In genomic region chr5:53381-54174, GRCh38 we compare ENCODE assay signal across 8 cellular contexts. TPM values are rescaled to one million over a fixed set of nuclear protein-coding genes. Genes with fewer than 3 reads are reported as not detected.
DNase-seq lines count a peak whose midpoint lies in the region; ATAC-seq and TF ChIP-seq lines count a peak whose summit lies in the region.

No MANE protein-coding gene starts in this region.

- H3K4me3 ChIP-seq in fibroblast of lung (replicated peaks in 1 of 4; ENCODE audit: control extremely low read depth in 1 of 4, insufficient read depth in 1 of 4, low read depth in 3 of 4, low read length in 4 of 4) (peak overlapping the region in 3 of 4 experiments; percentile 11 to 52 (median 26)), trophoblast cell (ENCODE audit: low read depth, low read length) (peak overlapping the region; percentile 77)

- CTCF ChIA-PET in activated CD4-positive, alpha-beta memory T cell treated with anti-CD3 and anti-CD28 coated beads, Interleukin-2, amount 10 ng/mL, durations not matched to agents 7 days and 5 days (lab: Charles Lee) = no interaction called here

- H3K27me3 ChIP-seq in fibroblast of lung (ENCODE audit: control insufficient read depth, insufficient read depth, low read length) (peaks cover 10% of the 10 kb centered on the region), trophoblast cell (ENCODE audit: insufficient read depth, low read length) (no peaks in the 10 kb centered on the region)

- no peak for ATAC-seq in GM18909 (IDR thresholded peaks at IDR 0.05; ENCODE audit: poor library complexity, unreplicated experiment)

- H4K8ac ChIP-seq in trophoblast cell (ENCODE audit: low read depth, low read length) = peak overlapping the region; percentile 84

- POLR2A ChIA-PET in activated CD4-positive, alpha-beta memory T cell treated with anti-CD3 and anti-CD28 coated beads, Interleukin-2, amount 10 ng/mL, durations not matched to agents 7 days and 5 days (lab: Charles Lee) = no interaction called here

- H3K9ac ChIP-seq in fibroblast of lung (ENCODE audit: insufficient read depth, low read length) (no peak overlapping the region), trophoblast cell (ENCODE audit: low read length) (peak overlapping the region; percentile 41)

- no peak overlapping the region for H2AFZ ChIP-seq in fibroblast of lung (ENCODE audit: low read length)
- H2AFZ ChIP-seq in trophoblast cell (ENCODE audit: insufficient read depth, low read length, poor library complexity) = peak overlapping the region; percentile 75

- H2BK5ac ChIP-seq in trophoblast cell (ENCODE audit: low read depth, low read length, poor library complexity) = no peak overlapping the region

- H2AK5ac ChIP-seq in trophoblast cell (ENCODE audit: low read length) = no peak overlapping the region

- peak overlapping the region; percentile 90 for H3K18ac ChIP-seq in trophoblast cell (ENCODE audit: low read length)

- H3K27ac ChIP-seq in fibroblast of lung (ENCODE audit: insufficient read depth, low read length) = no peak overlapping the region
- no peak overlapping the region for H3K27ac ChIP-seq in trophoblast cell (ENCODE audit: low read depth, low read length)

- no peak overlapping the region for H3K27ac Mint-ChIP-seq in activated CD4-positive, alpha-beta memory T cell treated with anti-CD3 and anti-CD28 coated beads, Interleukin-2, amount 10 ng/mL, durations not matched to agents 7 days and 5 days
- H3K27ac Mint-ChIP-seq in activated T-helper 2 cell treated with anti-CD3 and anti-CD28 coated beads, Interferon-gamma antibody, Interleukin-2, Interleukin-4, amounts not matched to agents 10 μg/mL and 5 μg/mL and 100 μg/mL, durations not matched to agents 14 hours and 24 hours and 36 hours = no peak overlapping the region

- H3K36me3 ChIP-seq in fibroblast of lung (ENCODE audit: control insufficient read depth, insufficient read depth, low read length) (no peaks in the 10 kb centered on the region), trophoblast cell (ENCODE audit: control insufficient read depth in 1 of 2, insufficient read depth in 2 of 2, low read length in 2 of 2) (no peaks in the 10 kb centered on the region)

- no peak overlapping the region for H4K12ac ChIP-seq in trophoblast cell (ENCODE audit: low read depth, low read length)

- H3K9me3 ChIP-seq in fibroblast of lung (ENCODE audit: control insufficient read depth, insufficient read depth, low read depth, low read length) = no peaks in the 10 kb centered on the region
- no peaks in the 10 kb centered on the region for H3K9me3 ChIP-seq in trophoblast cell (ENCODE audit: insufficient read depth, low read depth, low read length)

- DNase-seq in COR-L47 (lab: John Stamatoyannopoulos, UW) (peak; percentile 79), NCI-H146 treated with DMSO at 0.1 percent for 48 hours (lab: John Stamatoyannopoulos, UW; ENCODE audit: unreplicated experiment) (peak; percentile 69), fibroblast of lung (ENCODE audit: low read depth in 2 of 2) (peak in 1 of 2 donors; percentile 26), trophoblast cell (peak in 1 of 2 donors; percentile 14), putamen (ENCODE audit: low spot score) (no peak)
- peak; percentile 25 for DNase-seq in activated CD4-positive, alpha-beta memory T cell treated with anti-CD3 and anti-CD28 coated beads, Interleukin-2, amount 10 ng/mL, durations not matched to agents 7 days and 5 days
- no peak for DNase-seq in activated T-helper 2 cell treated with anti-CD3 and anti-CD28 coated beads, Interferon-gamma antibody, Interleukin-2, Interleukin-4, amounts not matched to agents 10 μg/mL and 5 μg/mL and 100 μg/mL, durations not matched to agents 14 hours and 24 hours and 36 hours (ENCODE audit: low spot score)

- no peaks in the 10 kb centered on the region for H3K36me3 Mint-ChIP-seq in activated CD4-positive, alpha-beta memory T cell treated with anti-CD3 and anti-CD28 coated beads, Interleukin-2, amount 10 ng/mL, durations not matched to agents 7 days and 5 days (ENCODE audit: low read depth)
- H3K36me3 Mint-ChIP-seq in activated T-helper 2 cell treated with anti-CD3 and anti-CD28 coated beads, Interferon-gamma antibody, Interleukin-2, Interleukin-4, amounts not matched to agents 10 μg/mL and 5 μg/mL and 100 μg/mL, durations not matched to agents 14 hours and 24 hours and 36 hours (ENCODE audit: low read depth) = no peaks in the 10 kb centered on the region

- H3K79me1 ChIP-seq in trophoblast cell (ENCODE audit: low read length) = peaks cover 4% of the 10 kb centered on the region

- intact Hi-C loops in activated T-helper 2 cell treated with anti-CD3 and anti-CD28 coated beads, Interferon-gamma antibody, Interleukin-2, Interleukin-4, amounts not matched to agents 10 μg/mL and 5 μg/mL and 100 μg/mL, durations not matched to agents 14 hours and 24 hours and 36 hours (cut with micrococcal nuclease) = no loop called here

- no peak overlapping the region for H3K23ac ChIP-seq in trophoblast cell (ENCODE audit: low read length)

- H3K9me3 Mint-ChIP-seq in activated CD4-positive, alpha-beta memory T cell treated with anti-CD3 and anti-CD28 coated beads, Interleukin-2, amount 10 ng/mL, durations not matched to agents 7 days and 5 days = peaks cover 4% of the 10 kb centered on the region
- no peaks in the 10 kb centered on the region for H3K9me3 Mint-ChIP-seq in activated T-helper 2 cell treated with anti-CD3 and anti-CD28 coated beads, Interferon-gamma antibody, Interleukin-2, Interleukin-4, amounts not matched to agents 10 μg/mL and 5 μg/mL and 100 μg/mL, durations not matched to agents 14 hours and 24 hours and 36 hours

- no peaks in the 10 kb centered on the region for H3K79me2 ChIP-seq in fibroblast of lung (ENCODE audit: control insufficient read depth, insufficient read depth, low read length)
- H3K79me2 ChIP-seq in trophoblast cell (ENCODE audit: control insufficient read depth, insufficient read depth, low read length, poor library complexity) = no peaks in the 10 kb centered on the region

- peak overlapping the region; percentile 87 for H2BK120ac ChIP-seq in trophoblast cell (ENCODE audit: insufficient read depth, low read length, poor library complexity)

- peak overlapping the region; percentile 74 for H3K14ac ChIP-seq in trophoblast cell (ENCODE audit: low read length)

- peak overlapping the region; percentile 52 for H4K91ac ChIP-seq in trophoblast cell (ENCODE audit: low read depth, low read length)

- H4K20me1 ChIP-seq in fibroblast of lung (ENCODE audit: control insufficient read depth, extremely low read depth, insufficient read depth, low read length) = no peaks in the 10 kb centered on the region

- H3K4me2 ChIP-seq in fibroblast of lung (ENCODE audit: extremely low read depth, insufficient read depth, low read length) (peak overlapping the region; percentile 68), trophoblast cell (ENCODE audit: low read length) (peak overlapping the region; percentile 98)

- no peaks in the 10 kb centered on the region for H3K4me1 ChIP-seq in fibroblast of lung (ENCODE audit: control insufficient read depth, extremely low read depth, insufficient read depth, low read length)
- H3K4me1 ChIP-seq in trophoblast cell (ENCODE audit: control insufficient read depth in 1 of 2, insufficient read depth in 2 of 2, low read length in 2 of 2) = peaks cover 3 to 4% of the 10 kb centered on the region in 2 experiments

- peaks cover 22% of the 10 kb centered on the region for H3K27me3 Mint-ChIP-seq in activated CD4-positive, alpha-beta memory T cell treated with anti-CD3 and anti-CD28 coated beads, Interleukin-2, amount 10 ng/mL, durations not matched to agents 7 days and 5 days
- peaks cover 33% of the 10 kb centered on the region for H3K27me3 Mint-ChIP-seq in activated T-helper 2 cell treated with anti-CD3 and anti-CD28 coated beads, Interferon-gamma antibody, Interleukin-2, Interleukin-4, amounts not matched to agents 10 μg/mL and 5 μg/mL and 100 μg/mL, durations not matched to agents 14 hours and 24 hours and 36 hours (ENCODE audit: low read depth)

- no CpG with 5 or more reads among the region's 84 CpGs for WGBS in trophoblast cell (ENCODE audit: extremely low coverage, insufficient coverage, insufficient read length)

- no peak overlapping the region for H2BK12ac ChIP-seq in trophoblast cell (ENCODE audit: low read length)

- no peak for TF ChIP-seq CTCF in fibroblast of lung (conservative IDR thresholded peaks at IDR 0.05 in 1 of 2, IDR thresholded peaks at IDR 0.05 in 1 of 2; ENCODE audit: low read depth in 1 of 2, low read length in 2 of 2)

- no peak overlapping the region for H3K4me3 Mint-ChIP-seq in activated CD4-positive, alpha-beta memory T cell treated with anti-CD3 and anti-CD28 coated beads, Interleukin-2, amount 10 ng/mL, durations not matched to agents 7 days and 5 days
- H3K4me3 Mint-ChIP-seq in activated T-helper 2 cell treated with anti-CD3 and anti-CD28 coated beads, Interferon-gamma antibody, Interleukin-2, Interleukin-4, amounts not matched to agents 10 μg/mL and 5 μg/mL and 100 μg/mL, durations not matched to agents 14 hours and 24 hours and 36 hours (ENCODE audit: low read depth) = no peak overlapping the region

- no peak overlapping the region for H3K4ac ChIP-seq in trophoblast cell (ENCODE audit: low read depth, low read length)

- H3K4me1 Mint-ChIP-seq in activated CD4-positive, alpha-beta memory T cell treated with anti-CD3 and anti-CD28 coated beads, Interleukin-2, amount 10 ng/mL, durations not matched to agents 7 days and 5 days = peaks cover 1% of the 10 kb centered on the region
- H3K4me1 Mint-ChIP-seq in activated T-helper 2 cell treated with anti-CD3 and anti-CD28 coated beads, Interferon-gamma antibody, Interleukin-2, Interleukin-4, amounts not matched to agents 10 μg/mL and 5 μg/mL and 100 μg/mL, durations not matched to agents 14 hours and 24 hours and 36 hours (ENCODE audit: low read depth) = no peaks in the 10 kb centered on the region

RNA-seq across cellular contexts. Expression of gene PLEKHG4B, which starts 38.4 kb away (rescaled TPM):
- not detected for total RNA-seq in activated CD4-positive, alpha-beta memory T cell treated with anti-CD3 and anti-CD28 coated beads, Interleukin-2, amount 10 ng/mL, durations not matched to agents 7 days and 5 days
- total RNA-seq in fibroblast of lung = under 0.01 TPM in 1 of 2 replicates, not detected in the other
- 0.01 and 0.08 TPM in 2 replicates for polyA plus RNA-seq in fibroblast of lung
- polyA plus RNA-seq in fibroblast of lung (2012) = 0.01 and 0.06 TPM in 2 replicates
- polyA minus RNA-seq in fibroblast of lung (ENCODE audit: low replicate concordance) = 0.08 TPM in 1 of 2 replicates, not detected in the other
- 36.7 and 38.3 TPM in 2 replicates for polyA plus RNA-seq in trophoblast cell (2013)
- not detected in 2 replicates for total RNA-seq in activated T-helper 2 cell treated with anti-CD3 and anti-CD28 coated beads, Interferon-gamma antibody, Interleukin-2, Interleukin-4, amounts not matched to agents 10 μg/mL and 5 μg/mL and 100 μg/mL, durations not matched to agents 14 hours and 24 hours and 36 hours

Comparison
In these comparisons a context has a peak if more than half of its experiments do, and no peak if none do; other contexts are left out.
1. DNase-seq: peak in COR-L47 (single experiment), NCI-H146 treated with DMSO at 0.1 percent for 48 hours (single experiment) and activated CD4-positive, alpha-beta memory T cell treated with anti-CD3 and anti-CD28 coated beads, Interleukin-2, amount 10 ng/mL, durations not matched to agents 7 days and 5 days (single experiment); none in putamen (single experiment) and activated T-helper 2 cell treated with anti-CD3 and anti-CD28 coated beads, Interferon-gamma antibody, Interleukin-2, Interleukin-4, amounts not matched to agents 10 μg/mL and 5 μg/mL and 100 μg/mL, durations not matched to agents 14 hours and 24 hours and 36 hours (single experiment).